In the genomic region with DNA sequence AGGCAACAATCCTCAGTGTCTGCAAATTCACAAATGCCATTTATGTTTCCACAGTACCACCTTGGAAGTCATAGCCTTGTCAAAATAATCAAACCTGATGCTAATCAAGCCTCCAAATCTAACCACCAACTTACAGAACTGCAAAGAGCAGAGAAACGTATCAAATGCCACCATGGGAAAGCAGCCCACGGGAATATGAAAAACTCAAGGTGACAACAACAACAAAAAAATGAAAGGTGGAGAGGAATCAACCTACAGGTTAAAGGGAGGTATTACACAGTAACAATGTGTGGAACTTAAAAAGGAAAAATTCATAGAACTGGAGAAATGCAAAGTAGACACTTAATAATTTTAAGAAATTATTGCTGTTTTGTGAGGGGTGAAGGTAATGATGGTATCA, we compare ENCODE assay signal across 21 cellular contexts. TPM values are rescaled to one million over a fixed set of nuclear protein-coding genes. Genes with fewer than 3 reads are reported as not detected.
DNase-seq lines count a peak whose midpoint lies in the region; ATAC-seq and TF ChIP-seq lines count a peak whose summit lies in the region.
"Had no signal": no experiment of that assay in that cellular context is flagged by ENCODE, and none has a peak within 500 bp of the region (broad histone marks: within the 10 kb centered on the region; RNA-seq: fewer than 3 reads in every experiment).

No MANE protein-coding gene starts in this region.

- H3K9me3 ChIP-seq in CD4-positive, alpha-beta T cell (ENCODE audit: control insufficient read depth, low read length), result no peaks in the 10 kb centered on the region
- H3K9me3 ChIP-seq: psoas muscle had no signal

- H3K27me3 Mint-ChIP-seq in CD4-positive, alpha-beta T cell, result no peaks in the 10 kb centered on the region
- H3K27me3 Mint-ChIP-seq in activated CD4-positive, alpha-beta memory T cell treated with anti-CD3 and anti-CD28 coated beads for 36 hours, result no peaks in the 10 kb centered on the region

- peaks cover 81% of the 10 kb centered on the region for H3K4me1 Mint-ChIP-seq in CD4-positive, alpha-beta T cell (ENCODE audit: low read depth)
- H3K4me1 Mint-ChIP-seq in activated CD4-positive, alpha-beta memory T cell treated with anti-CD3 and anti-CD28 coated beads for 36 hours (ENCODE audit: low read depth), result peaks cover 76% of the 10 kb centered on the region

- POLR2A ChIA-PET in CD4-positive, alpha-beta T cell (lab: Charles Lee), result no interaction called here
- POLR2A ChIA-PET in activated CD4-positive, alpha-beta memory T cell treated with anti-CD3 and anti-CD28 coated beads for 36 hours (lab: Charles Lee), result interaction anchor here (1.5 kb wide), 1 partner anchor 34 kb away, joined by 3 read pairs; no protein-coding TSS in a partner anchor

- no peaks in the 10 kb centered on the region for H3K4me1 ChIP-seq in foreskin keratinocyte
- H3K4me1 ChIP-seq: psoas muscle had no signal

- no peak overlapping the region for H3K4me3 Mint-ChIP-seq in CD4-positive, alpha-beta T cell
- no peak overlapping the region for H3K4me3 Mint-ChIP-seq in activated CD4-positive, alpha-beta memory T cell treated with anti-CD3 and anti-CD28 coated beads for 36 hours

- H3K27ac ChIP-seq in CD4-positive, alpha-beta T cell (ENCODE audit: low read depth, low read length), result no peak overlapping the region
- no peak overlapping the region for H3K27ac ChIP-seq in foreskin keratinocyte
- H3K27ac ChIP-seq: psoas muscle, skin epidermis had no signal

- intact Hi-C loops in CD4-positive, alpha-beta T cell (cut with DNase I, micrococcal nuclease), result loop anchor here in 1 of 2 experiments (5.0 kb wide), 1 partner anchor 41 kb away; no protein-coding TSS in a partner anchor
- intact Hi-C loops in activated CD4-positive, alpha-beta memory T cell treated with anti-CD3 and anti-CD28 coated beads for 36 hours (cut with micrococcal nuclease), result no loop called here
- intact Hi-C loops in left ventricle myocardium superior (cut with micrococcal nuclease), result no loop called here

- ATAC-seq in CD4-positive, alpha-beta T cell (ENCODE audit: poor library complexity), result no peak
- ATAC-seq in foreskin keratinocyte (no peak), left ventricle myocardium superior (no peak)
- ATAC-seq: left cardiac atrium; psoas muscle; Right ventricle myocardium inferior; stimulated activated naive CD8-positive, alpha-beta T cell treated with anti-CD3 and anti-CD28 coated beads, Interleukin-15, Interleukin-2, amounts not matched to agents 100 U/mL and 50 U/mL, for 24 hours had no signal

- peak overlapping the region; percentile 54 for H3K27ac Mint-ChIP-seq in CD4-positive, alpha-beta T cell
- H3K27ac Mint-ChIP-seq in activated CD4-positive, alpha-beta memory T cell treated with anti-CD3 and anti-CD28 coated beads for 36 hours, result peak overlapping the region; percentile 59

- no peak for DNase-seq in CD4-positive, alpha-beta T cell
- no peak for DNase-seq in activated CD4-positive, alpha-beta memory T cell treated with anti-CD3 and anti-CD28 coated beads for 36 hours
- DNase-seq in foreskin keratinocyte (no peak), mucosa of gallbladder (ENCODE audit: low spot score) (no peak), left ventricle myocardium superior (no peak), NOMO-1 treated with DMSO at 0.1 percent for 48 hours (lab: John Stamatoyannopoulos, UW; ENCODE audit: unreplicated experiment) (no peak)
- no peak for DNase-seq in effector CD4-positive, alpha-beta T cell
- DNase-seq: activated CD4-positive, alpha-beta T cell treated with anti-CD3 and anti-CD28 coated beads for 48 hours; activated naive CD4-positive, alpha-beta T cell treated with anti-CD3 and anti-CD28 coated beads, Interleukin-2, amount 50 U/mL, for 16 hours; activated T-cell treated with anti-CD3 and anti-CD28 coated beads for 4 hours; effector CD8-positive, alpha-beta T cell; left cardiac atrium; NCI-H1436; NCI-H2171 treated with DMSO at 0.1 percent for 48 hours; NCI-H526 treated with DMSO at 0.1 percent for 48 hours; psoas muscle; stimulated activated naive CD8-positive, alpha-beta T cell treated with anti-CD3 and anti-CD28 coated beads, Interleukin-15, Interleukin-2, amounts not matched to agents 100 U/mL and 50 U/mL, for 24 hours; trophoblast cell had no signal

- CTCF ChIA-PET in CD4-positive, alpha-beta T cell (lab: Charles Lee), result no interaction called here
- CTCF ChIA-PET in activated CD4-positive, alpha-beta memory T cell treated with anti-CD3 and anti-CD28 coated beads for 36 hours (lab: Charles Lee), result interaction anchor here (1.1 kb wide), 1 partner anchor 59 kb away, joined by 3 read pairs; no protein-coding TSS in a partner anchor

- H3K9me3 Mint-ChIP-seq in CD4-positive, alpha-beta T cell, result no peaks in the 10 kb centered on the region
- peaks cover 6% of the 10 kb centered on the region for H3K9me3 Mint-ChIP-seq in activated CD4-positive, alpha-beta memory T cell treated with anti-CD3 and anti-CD28 coated beads for 36 hours

- no peaks in the 10 kb centered on the region for H3K27me3 ChIP-seq in CD4-positive, alpha-beta T cell (ENCODE audit: control insufficient read depth, insufficient read depth, low read length)
- H3K27me3 ChIP-seq in foreskin keratinocyte, result no peaks in the 10 kb centered on the region

- no peak for TF ChIP-seq CTCF in CD4-positive, alpha-beta T cell (IDR thresholded peaks at IDR 0.05)
- peak; percentile 18 for TF ChIP-seq CTCF in GM12873 (IDR thresholded peaks at IDR 0.05; ENCODE audit: insufficient read depth, low read depth, low read length, missing control alignments)
- peak; percentile 11 for TF ChIP-seq CTCF in foreskin keratinocyte (conservative IDR thresholded peaks at IDR 0.05)

- H3K36me3 Mint-ChIP-seq in CD4-positive, alpha-beta T cell (ENCODE audit: low read depth), result peaks cover 73% of the 10 kb centered on the region
- peaks cover 53% of the 10 kb centered on the region for H3K36me3 Mint-ChIP-seq in activated CD4-positive, alpha-beta memory T cell treated with anti-CD3 and anti-CD28 coated beads for 36 hours

RNA-seq across cellular contexts. Expression of a gene that starts 46.7 kb away (rescaled TPM):
- 10 to 100 TPM; 74.0 to 74.8 TPM for total RNA-seq in CD4-positive, alpha-beta T cell
- 10 to 100 TPM; 63.9 to 66.8 TPM for total RNA-seq in activated CD4-positive, alpha-beta memory T cell treated with anti-CD3 and anti-CD28 coated beads for 36 hours
- 0.60 and 0.75 TPM in 2 replicates for total RNA-seq in foreskin keratinocyte
- polyA plus RNA-seq in foreskin keratinocyte, result 0.11 and 0.14 TPM in 2 replicates
- 2.9 TPM for total RNA-seq in mucosa of gallbladder
- total RNA-seq in left ventricle myocardium superior, result 0.92 TPM

Comparison
In these comparisons a context has a peak if more than half of its experiments do, and no peak if none do; other contexts are left out.
1. RNA of a gene that starts 46.7 kb away (total RNA-seq): 74.0 to 74.8 TPM in CD4-positive, alpha-beta T cell and 63.9 to 66.8 TPM in activated CD4-positive, alpha-beta memory T cell treated with anti-CD3 and anti-CD28 coated beads for 36 hours; 2.9 TPM in mucosa of gallbladder (single experiment), 0.92 TPM in left ventricle myocardium superior (single experiment) and 0.60 to 0.75 TPM in foreskin keratinocyte; every median in the first group is over 10 times any median in the second.